18 cellular contexts compared by ENCODE assay signal in genomic region chr13:100916943-100917342, GRCh38.
"Had no signal": no experiment of that assay in that cellular context is flagged by ENCODE, and none has a peak within 500 bp of the region (broad histone marks: within the 10 kb centered on the region; RNA-seq: fewer than 3 reads in every experiment).

No MANE protein-coding gene starts in this region.

- H3K27ac ChIP-seq: foreskin keratinocyte had no signal

- H3K9me3 ChIP-seq: mucosa of descending colon had no signal

- H3K4me3 ChIP-seq: lung, mucosa of descending colon had no signal

- H3K27me3 ChIP-seq: foreskin keratinocyte had no signal

- ATAC-seq: foreskin keratinocyte; mucosa of descending colon; natural killer cell; sciatic nerve; stimulated activated naive B cell treated with anti-CD40 and anti-IgM and Interleukin-4, amounts not matched to agents 10 μg/mL and 1 μg/mL and 100 μg/mL, for 72 hours had no signal

- H3K4me1 ChIP-seq: foreskin keratinocyte had no signal

- DNase-seq: activated CD4-positive, alpha-beta memory T cell treated with anti-CD3 and anti-CD28 coated beads for 36 hours; activated CD4-positive, alpha-beta T cell treated with anti-CD3 and anti-CD28 coated beads for 1 hour; activated gamma-delta T cell; activated naive CD8-positive, alpha-beta T cell treated with anti-CD3 and anti-CD28 coated beads for 36 hours; activated T-cell treated with anti-CD3 and anti-CD28 coated beads, Interleukin-2, amount 50 U/mL, for 48 hours; anterior cingulate cortex; foreskin keratinocyte; immature natural killer cell; mucosa of descending colon; natural killer cell; nucleus accumbens; stimulated activated CD4-positive, alpha-beta T cell treated with anti-CD3 and anti-CD28 coated beads, Interleukin-2, amount 100 ng/mL, for 24 hours; stimulated activated naive B cell treated with anti-CD40 and anti-IgM and Interleukin-4, amounts not matched to agents 10 μg/mL and 1 μg/mL and 100 μg/mL, for 72 hours; substantia nigra; T1000; trophoblast cell had no signal
